In the genomic region with DNA sequence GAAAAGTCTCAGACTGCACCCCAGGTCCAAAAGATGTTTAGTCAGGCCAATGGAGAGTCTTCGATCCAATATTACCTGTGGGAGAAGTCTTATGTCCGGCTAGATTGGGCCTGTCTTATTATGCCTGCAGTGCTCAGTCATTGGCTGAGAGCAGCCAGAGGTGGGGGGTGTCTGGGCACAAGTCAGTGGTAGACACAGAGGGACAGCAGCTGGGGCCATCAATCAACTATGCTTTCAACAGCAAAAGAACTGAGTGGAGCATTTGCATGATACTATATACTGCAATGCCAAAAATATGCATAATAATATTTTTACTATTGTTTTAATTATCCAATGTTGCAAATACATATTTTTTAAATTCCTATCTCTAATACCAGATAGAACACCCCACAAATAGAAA, we compare ENCODE assay signal across 21 cellular contexts.
"Had no signal": no experiment of that assay in that cellular context is flagged by ENCODE, and none has a peak within 500 bp of the region (broad histone marks: within the 10 kb centered on the region; RNA-seq: fewer than 3 reads in every experiment).

No MANE protein-coding gene starts in this region.

- ATAC-seq: effector memory CD8-positive, alpha-beta T cell; esophagus mucosa; gastrocnemius medialis; heart right ventricle; left cardiac atrium; left lung; left ventricle myocardium superior; lower lobe of right lung; mucosa of descending colon; naive thymus-derived CD4-positive, alpha-beta T cell; natural killer cell had no signal

- DNase-seq: cortex of kidney; effector CD8-positive, alpha-beta T cell; effector memory CD8-positive, alpha-beta T cell; endodermal cell; erythroblast; esophagus squamous epithelium; foreskin fibroblast; foreskin melanocyte; gastrocnemius medialis; glutamatergic neuron; heart right ventricle; hippocampal formation; left cardiac atrium; left lung; left ventricle myocardium superior; lower lobe of right lung; mesenchymal stem cell; mucosa of descending colon; naive thymus-derived CD4-positive, alpha-beta T cell; natural killer cell had no signal
